In genomic region chr6:41638801-41639555, GRCh38 we compare ENCODE assay signal across 9 cellular contexts. TPM values are rescaled to one million over a fixed set of nuclear protein-coding genes. Genes with fewer than 3 reads are reported as not detected.
A peak's percentile ranks its signal among the peaks of the same experiment; 100 is the strongest.
DNase-seq lines count a peak whose midpoint lies in the region; ATAC-seq and TF ChIP-seq lines count a peak whose summit lies in the region.
"Had no signal": no experiment of that assay in that cellular context is flagged by ENCODE, and none has a peak within 500 bp of the region (broad histone marks: within the 10 kb centered on the region; RNA-seq: fewer than 3 reads in every experiment).

No MANE protein-coding gene starts in this region.

- H3K4me3 Mint-ChIP-seq in CD4-positive, alpha-beta T cell: no peak overlapping the region

- intact Hi-C loops in CD4-positive, alpha-beta T cell (cut with DNase I, micrococcal nuclease): no loop called here

- peaks cover 66% of the 10 kb centered on the region for H3K27me3 Mint-ChIP-seq in CD4-positive, alpha-beta T cell

- peaks cover 8% of the 10 kb centered on the region for H3K4me1 ChIP-seq in iPS-15b (ENCODE audit: control insufficient read depth, insufficient read depth, low read length)
- H3K4me1 ChIP-seq in rectal smooth muscle tissue (ENCODE audit: control insufficient read depth, insufficient read depth, low read length): no peaks in the 10 kb centered on the region

- no peaks in the 10 kb centered on the region for H3K9me3 Mint-ChIP-seq in CD4-positive, alpha-beta T cell

- POLR2A ChIA-PET in CD4-positive, alpha-beta T cell (lab: Charles Lee): no interaction called here

- TF ChIP-seq CTCF in astrocyte of the spinal cord (IDR thresholded peaks at IDR 0.05; ENCODE audit: low read depth, low read length): no peak
- no peak for TF ChIP-seq CTCF in CD4-positive, alpha-beta T cell (IDR thresholded peaks at IDR 0.05)

- H3K27ac Mint-ChIP-seq in CD4-positive, alpha-beta T cell: no peak overlapping the region

- DNase-seq in H7 (peak; percentile 89), astrocyte of the spinal cord (ENCODE audit: low read depth, low spot score) (peak; percentile 63), NCI-H2107 treated with DMSO at 0.1 percent for 48 hours (lab: John Stamatoyannopoulos, UW; ENCODE audit: unreplicated experiment) (no peak), SHP77 (lab: John Stamatoyannopoulos, UW) (no peak)
- DNase-seq in CD4-positive, alpha-beta T cell: no peak
- DNase-seq: Karpas-422 had no signal

- CTCF ChIA-PET in CD4-positive, alpha-beta T cell (lab: Charles Lee): no interaction called here

- H3K36me3 ChIP-seq in H7 (replicated peaks; ENCODE audit: control insufficient read depth, insufficient read depth, low read length) (no peaks in the 10 kb centered on the region; the same call in 1 of the 2 replicates), iPS-15b (ENCODE audit: control insufficient read depth, insufficient read depth, low read length) (no peaks in the 10 kb centered on the region), rectal smooth muscle tissue (ENCODE audit: control insufficient read depth, insufficient read depth, low read length) (no peaks in the 10 kb centered on the region)

- no peak for ATAC-seq in CD4-positive, alpha-beta T cell (ENCODE audit: poor library complexity)
- no peak for ATAC-seq in GM18502 (IDR thresholded peaks at IDR 0.05; ENCODE audit: poor library complexity, unreplicated experiment)

- H3K27ac ChIP-seq in rectal smooth muscle tissue (ENCODE audit: low read depth, low read length): no peak overlapping the region
- no peak overlapping the region for H3K27ac ChIP-seq in CD4-positive, alpha-beta T cell (ENCODE audit: low read depth, low read length)

- peak overlapping the region; percentile 98 for H3K4me3 ChIP-seq in H7 (ENCODE audit: insufficient read depth, low read depth, low read length)
- H3K4me3 ChIP-seq in astrocyte of the spinal cord (ENCODE audit: low read depth, low read length): peak overlapping the region; percentile 44
- H3K4me3 ChIP-seq in iPS-15b (ENCODE audit: low read depth, low read length): peak overlapping the region; percentile 78
- peak overlapping the region; percentile 48 for H3K4me3 ChIP-seq in rectal smooth muscle tissue (ENCODE audit: low read length)

- H3K36me3 Mint-ChIP-seq in CD4-positive, alpha-beta T cell (ENCODE audit: low read depth): no peaks in the 10 kb centered on the region

- H3K27me3 ChIP-seq in H7 (ENCODE audit: control insufficient read depth, insufficient read depth, low read length) (peaks cover 30% of the 10 kb centered on the region), iPS-15b (ENCODE audit: control insufficient read depth, insufficient read depth, low read length) (peaks cover 80% of the 10 kb centered on the region), rectal smooth muscle tissue (ENCODE audit: control insufficient read depth, insufficient read depth, low read length) (peaks cover 23% of the 10 kb centered on the region)
- peaks cover 60% of the 10 kb centered on the region for H3K27me3 ChIP-seq in CD4-positive, alpha-beta T cell (ENCODE audit: control insufficient read depth, insufficient read depth, low read length)

- in situ Hi-C loops in astrocyte of the spinal cord (cut with HindIII; ENCODE audit: low sequenced_read_pairs): no loop called here

- peak overlapping the region; percentile 37 for H3K9ac ChIP-seq in iPS-15b (ENCODE audit: low read depth, low read length)
- H3K9ac ChIP-seq in rectal smooth muscle tissue (ENCODE audit: low read length): no peak overlapping the region

- peaks cover 13% of the 10 kb centered on the region for H3K4me1 Mint-ChIP-seq in CD4-positive, alpha-beta T cell (ENCODE audit: low read depth)

- no peaks in the 10 kb centered on the region for H3K9me3 ChIP-seq in iPS-15b (ENCODE audit: control insufficient read depth, insufficient read depth, low read length)
- no peaks in the 10 kb centered on the region for H3K9me3 ChIP-seq in CD4-positive, alpha-beta T cell (ENCODE audit: control insufficient read depth, low read length)

RNA-seq across cellular contexts. Expression of gene MDFI, which starts 0.7 kb away (rescaled TPM):
- total RNA-seq in H7 (2014; rRNA removed; shearing (Covaris generic)): 205 and 262 TPM in 2 replicates
- not detected for total RNA-seq in CD4-positive, alpha-beta T cell

Comparison
In these comparisons a context has a peak if more than half of its experiments do, and no peak if none do; other contexts are left out.
1. DNase-seq: peak in H7 (single experiment) and astrocyte of the spinal cord (single experiment); none in CD4-positive, alpha-beta T cell (0 of 10), NCI-H2107 treated with DMSO at 0.1 percent for 48 hours (single experiment) and SHP77 (0 of 2).
2. H3K4me3 ChIP-seq: peak in every context shown above with its lines; median percentile 98 in H7; 78 in iPS-15b; 48 in rectal smooth muscle tissue; 44 in astrocyte of the spinal cord.
3. RNA of gene MDFI, which starts 0.7 kb away (total RNA-seq): 205 to 262 TPM in H7; not detected in CD4-positive, alpha-beta T cell; every median in the first group is over 100 times any median in the second.